In the genomic region with DNA sequence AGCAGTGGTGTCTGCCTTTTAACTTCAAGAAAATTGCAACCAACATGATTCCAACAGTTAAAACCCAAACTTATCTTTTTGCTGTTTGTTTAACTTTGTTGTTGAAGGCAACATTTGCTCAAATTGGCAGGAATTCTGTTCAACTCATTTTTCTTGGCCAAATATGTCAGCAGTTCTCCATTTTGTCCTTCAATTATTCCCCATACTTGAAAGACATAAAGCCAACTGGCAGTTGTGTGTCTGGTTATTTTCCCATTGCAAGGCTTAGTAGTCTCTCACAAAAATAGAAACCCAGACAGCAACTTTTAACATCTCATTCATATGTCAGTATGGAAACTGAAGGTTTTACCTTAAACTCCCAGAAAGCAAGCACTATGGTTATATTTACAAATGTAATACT, we compare ENCODE assay signal across 22 cellular contexts.
DNase-seq lines count a peak whose midpoint lies in the region; ATAC-seq and TF ChIP-seq lines count a peak whose summit lies in the region.
"Had no signal": no experiment of that assay in that cellular context is flagged by ENCODE, and none has a peak within 500 bp of the region (broad histone marks: within the 10 kb centered on the region; RNA-seq: fewer than 3 reads in every experiment).

No MANE protein-coding gene starts in this region.

- H3K36me3 ChIP-seq in osteoblast (ENCODE audit: insufficient read depth, low read length) (no peaks in the 10 kb centered on the region), smooth muscle cell (ENCODE audit: low read depth) (no peaks in the 10 kb centered on the region), psoas muscle (ENCODE audit: insufficient read depth in 1 of 2, low read depth in 1 of 2) (no peaks in the 10 kb centered on the region)
- H3K36me3 ChIP-seq: BE2C, BLaER1 had no signal

- ATAC-seq in HG03457 (IDR thresholded peaks at IDR 0.05; ENCODE audit: unreplicated experiment) (no peak), psoas muscle (no peak)
- ATAC-seq: GM12878 had no signal

- H3F3A ChIP-seq in smooth muscle cell (ENCODE audit: low read depth) = no peaks in the 10 kb centered on the region

- H3K4me2 ChIP-seq in osteoblast (ENCODE audit: insufficient read depth, low read length) (no peak overlapping the region), smooth muscle cell (no peak overlapping the region)
- H3K4me2 ChIP-seq: BLaER1 had no signal

- H3K27me3 ChIP-seq in osteoblast (ENCODE audit: insufficient read depth, low read length) (no peaks in the 10 kb centered on the region), smooth muscle cell (ENCODE audit: low read depth) (no peaks in the 10 kb centered on the region), psoas muscle (ENCODE audit: insufficient read depth in 3 of 3, low read length in 2 of 3) (no peaks in the 10 kb centered on the region)
- H3K27me3 ChIP-seq: BE2C, BLaER1 had no signal

- H3K79me2 ChIP-seq in osteoblast (ENCODE audit: insufficient read depth, low read length) (no peaks in the 10 kb centered on the region), smooth muscle cell (ENCODE audit: low read depth) (no peaks in the 10 kb centered on the region)

- no peaks in the 10 kb centered on the region for H3K9me3 ChIP-seq in osteoblast (ENCODE audit: low read depth, low read length)
- no peaks in the 10 kb centered on the region for H3K9me3 ChIP-seq in smooth muscle cell (replicated peaks; ENCODE audit: low read depth)
- H3K9me3 ChIP-seq in psoas muscle = no peaks in the 10 kb centered on the region
- H3K9me3 ChIP-seq: BE2C, BLaER1 had no signal

- intact Hi-C loops in psoas muscle (cut with DNase I) = no loop called here

- no peaks in the 10 kb centered on the region for H4K20me1 ChIP-seq in osteoblast (ENCODE audit: insufficient read depth, low read length)
- H4K20me1 ChIP-seq in smooth muscle cell (ENCODE audit: low read depth) = no peaks in the 10 kb centered on the region
- H4K20me1 ChIP-seq: BLaER1 had no signal

- H3K4me3 ChIP-seq in fibroblast of the aortic adventitia (ENCODE audit: low read depth, low read length) = no peak overlapping the region
- no peak overlapping the region for H3K4me3 ChIP-seq in osteoblast (ENCODE audit: insufficient read depth, low read length)
- H3K4me3 ChIP-seq in smooth muscle cell = no peak overlapping the region
- no peak overlapping the region for H3K4me3 ChIP-seq in psoas muscle
- H3K4me3 ChIP-seq: BLaER1, GM12878 had no signal

- no peak overlapping the region for H3K9ac ChIP-seq in smooth muscle cell (ENCODE audit: low read depth)
- H3K9ac ChIP-seq: BLaER1 had no signal

- H3K4me1 ChIP-seq in osteoblast (ENCODE audit: insufficient read depth, low read length) = no peaks in the 10 kb centered on the region
- H3K4me1 ChIP-seq in smooth muscle cell (ENCODE audit: low read depth) = no peaks in the 10 kb centered on the region
- no peaks in the 10 kb centered on the region for H3K4me1 ChIP-seq in psoas muscle
- H3K4me1 ChIP-seq: BE2C, BLaER1 had no signal

- H3K27ac ChIP-seq in osteoblast (ENCODE audit: low read depth, low read length) (no peak overlapping the region), smooth muscle cell (ENCODE audit: low read depth) (no peak overlapping the region), psoas muscle (no peak overlapping the region)
- H3K27ac ChIP-seq: BLaER1 had no signal

- H2AFZ ChIP-seq in osteoblast (ENCODE audit: low read length) = peak overlapping the region; percentile 45
- H2AFZ ChIP-seq in smooth muscle cell (ENCODE audit: low read depth) = peak overlapping the region; percentile 28

- TF ChIP-seq CTCF in fibroblast of the aortic adventitia (IDR thresholded peaks at IDR 0.05; ENCODE audit: insufficient read depth, low read length) (no peak), osteoblast (IDR thresholded peaks at IDR 0.05; ENCODE audit: extremely low read depth, low read depth, low read length) (no peak), smooth muscle cell (IDR thresholded peaks at IDR 0.05; ENCODE audit: borderline replicate concordance, insufficient read depth, poor library complexity, severe bottlenecking) (no peak), psoas muscle (IDR thresholded peaks at IDR 0.05) (no peak)

- DNase-seq in fibroblast of the aortic adventitia (ENCODE audit: low read depth) (peak; percentile 11), osteoblast (ENCODE audit: insufficient read length, low spot score, missing footprints) (no peak), smooth muscle cell (lab: John Stamatoyannopoulos, UW; ENCODE audit: unreplicated experiment) (no peak), SKM-1 treated with dmso at 0.1 percent for 144 hours (lab: John Stamatoyannopoulos, UW; ENCODE audit: unreplicated experiment) (no peak), psoas muscle (no peak)
- DNase-seq: 8988T; ACHN; BE2C; C1 segment of cervical spinal cord; CD4-positive, alpha-beta memory T cell; CD4-positive, CD25-positive, alpha-beta regulatory T cell; CD8-positive, alpha-beta memory T cell; COR-L47; DMS 273 treated with DMSO at 0.1 percent for 48 hours; DMS53; DMS79; DND-41; EL; GDM1 had no signal
